In the genomic region with DNA sequence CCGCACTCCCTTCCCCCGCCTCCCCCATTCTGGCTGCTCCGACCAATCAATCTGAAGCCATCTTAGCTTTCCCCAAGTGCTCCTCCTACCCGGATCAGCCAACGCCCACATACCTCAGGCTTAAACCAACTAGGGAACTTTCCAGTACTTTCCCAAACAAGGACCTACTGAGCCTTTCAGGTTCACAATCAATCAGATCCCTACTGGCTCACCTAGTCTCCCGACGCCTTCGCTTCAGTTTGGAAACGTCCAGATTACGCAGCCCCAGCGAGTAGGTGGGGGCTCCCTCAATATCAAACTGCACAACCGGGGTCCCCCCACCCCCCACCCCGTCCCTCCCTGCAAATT, we compare ENCODE assay signal across 8 cellular contexts. TPM values are rescaled to one million over a fixed set of nuclear protein-coding genes. Genes with fewer than 3 reads are reported as not detected.
DNase-seq lines count a peak whose midpoint lies in the region; ATAC-seq and TF ChIP-seq lines count a peak whose summit lies in the region.

No MANE protein-coding gene starts in this region.

- no peaks in the 10 kb centered on the region for H3K9me3 Mint-ChIP-seq in activated naive CD4-positive, alpha-beta T cell treated with anti-CD3 and anti-CD28 coated beads, Interleukin-2, amount 50 U/mL, for 24 hours
- H3K9me3 Mint-ChIP-seq in naive thymus-derived CD4-positive, alpha-beta T cell: no peaks in the 10 kb centered on the region

- peak; percentile 52 for ATAC-seq in foreskin keratinocyte
- peak; percentile 71 for ATAC-seq in naive thymus-derived CD4-positive, alpha-beta T cell

- no peak overlapping the region for H3K9ac ChIP-seq in Karpas-422 (ENCODE audit: low read length)

- POLR2A ChIA-PET in naive thymus-derived CD4-positive, alpha-beta T cell (lab: Charles Lee): interaction anchor here (0.6 to 3.0 kb wide), 16 partner anchors 8 to 234 kb away, joined by 3 to 24 read pairs (median 6); a partner anchor contains a TSS

- H3K9me2 ChIP-seq in Karpas-422 (replicated peaks; ENCODE audit: insufficient read depth, low read length): no peaks in the 10 kb centered on the region

- peaks cover 36% of the 10 kb centered on the region for H3K4me1 Mint-ChIP-seq in activated naive CD4-positive, alpha-beta T cell treated with anti-CD3 and anti-CD28 coated beads, Interleukin-2, amount 50 U/mL, for 24 hours
- H3K4me1 Mint-ChIP-seq in naive thymus-derived CD4-positive, alpha-beta T cell: peaks cover 7 to 43% (median 38%) of the 10 kb centered on the region in 7 donors

- peaks cover 3% of the 10 kb centered on the region for H3K36me3 Mint-ChIP-seq in activated naive CD4-positive, alpha-beta T cell treated with anti-CD3 and anti-CD28 coated beads, Interleukin-2, amount 50 U/mL, for 24 hours
- peaks cover 4 to 20% (median 5%) of the 10 kb centered on the region in 5 donors for H3K36me3 Mint-ChIP-seq in naive thymus-derived CD4-positive, alpha-beta T cell

- no peaks in the 10 kb centered on the region for H4K20me1 ChIP-seq in Karpas-422 (ENCODE audit: insufficient read depth, low read depth, low read length)

- peak overlapping the region; percentile 87 for H3K4me3 Mint-ChIP-seq in activated naive CD4-positive, alpha-beta T cell treated with anti-CD3 and anti-CD28 coated beads, Interleukin-2, amount 50 U/mL, for 24 hours
- H3K4me3 Mint-ChIP-seq in naive thymus-derived CD4-positive, alpha-beta T cell: peak overlapping the region; percentile 85 to 96 (median 94)

- no peaks in the 10 kb centered on the region for H3K9me3 ChIP-seq in naive thymus-derived CD4-positive, alpha-beta T cell (ENCODE audit: control insufficient read depth in 2 of 3, low read length in 3 of 3)
- H3K9me3 ChIP-seq in Karpas-422 (ENCODE audit: low read length): no peaks in the 10 kb centered on the region

- CTCF ChIA-PET in naive thymus-derived CD4-positive, alpha-beta T cell (lab: Charles Lee): interaction anchor here (1.0 to 1.6 kb wide), 4 partner anchors 13 to 133 kb away, joined by 3 to 5 read pairs (median 4); a partner anchor contains a TSS

- no peak overlapping the region for H3K4me2 ChIP-seq in Karpas-422 (ENCODE audit: low read depth, low read length, poor library complexity, severe bottlenecking)

- no peak for TF ChIP-seq RAD21 in Ishikawa (IDR thresholded peaks at IDR 0.05; ENCODE audit: low read depth)

- H3K27me3 ChIP-seq in foreskin keratinocyte (no peaks in the 10 kb centered on the region), Karpas-422 (ENCODE audit: low read length) (no peaks in the 10 kb centered on the region)
- no peaks in the 10 kb centered on the region for H3K27me3 ChIP-seq in naive thymus-derived CD4-positive, alpha-beta T cell (ENCODE audit: control insufficient read depth in 2 of 2, insufficient read depth in 2 of 2, low read length in 2 of 2)

- H3K36me3 ChIP-seq in naive thymus-derived CD4-positive, alpha-beta T cell (ENCODE audit: control insufficient read depth in 2 of 3, insufficient read depth in 3 of 3, low read length in 3 of 3): peaks cover 0 to 22% (median 0%) of the 10 kb centered on the region in 3 experiments
- no peaks in the 10 kb centered on the region for H3K36me3 ChIP-seq in Karpas-422 (ENCODE audit: insufficient read depth, low read length)

- H3K4me1 ChIP-seq in foreskin keratinocyte (peaks cover 14% of the 10 kb centered on the region), Karpas-422 (ENCODE audit: low read length) (no peaks in the 10 kb centered on the region)
- peaks cover 17 to 27% of the 10 kb centered on the region in 2 donors for H3K4me1 ChIP-seq in naive thymus-derived CD4-positive, alpha-beta T cell (ENCODE audit: control insufficient read depth in 2 of 2, insufficient read depth in 2 of 2, low read length in 2 of 2)

- H2AFZ ChIP-seq in Karpas-422 (ENCODE audit: low read length): no peak overlapping the region

- peak overlapping the region; percentile 73 for H3K27ac Mint-ChIP-seq in activated naive CD4-positive, alpha-beta T cell treated with anti-CD3 and anti-CD28 coated beads, Interleukin-2, amount 50 U/mL, for 24 hours
- H3K27ac Mint-ChIP-seq in naive thymus-derived CD4-positive, alpha-beta T cell: peak overlapping the region; percentile 86 to 93 (median 90)

- H3K4me3 ChIP-seq in naive thymus-derived CD4-positive, alpha-beta T cell (ENCODE audit: low read length): peak overlapping the region; percentile 68
- no peak overlapping the region for H3K4me3 ChIP-seq in Karpas-422 (ENCODE audit: low read length)

- TF ChIP-seq CTCF in foreskin keratinocyte (conservative IDR thresholded peaks at IDR 0.05): no peak

- peak; percentile 99 for DNase-seq in EH (ENCODE audit: low read depth)
- DNase-seq in SHP77 (lab: John Stamatoyannopoulos, UW): peak; percentile 93 to 94
- DNase-seq in foreskin keratinocyte: peak; percentile 96 to 98
- peak in 6 of 9 donors; percentile 41 to 75 (median 56) for DNase-seq in naive thymus-derived CD4-positive, alpha-beta T cell
- DNase-seq in superior temporal gyrus (ENCODE audit: extremely low spot score): peak; percentile 96
- DNase-seq in Karpas-422: no peak

- H3K79me2 ChIP-seq in Karpas-422 (ENCODE audit: low read length): no peaks in the 10 kb centered on the region

- intact Hi-C loops in naive thymus-derived CD4-positive, alpha-beta T cell (cut with micrococcal nuclease): loop anchor here (2.0 kb wide), 4 partner anchors 18 to 76 kb away; a partner anchor contains a TSS

- no peak for TF ChIP-seq EP300 in Ishikawa (IDR thresholded peaks at IDR 0.05; ENCODE audit: borderline replicate concordance)

- H3K27ac ChIP-seq in foreskin keratinocyte (peak overlapping the region; percentile 56), Karpas-422 (ENCODE audit: low read length) (no peak overlapping the region)
- peak overlapping the region; percentile 78 for H3K27ac ChIP-seq in naive thymus-derived CD4-positive, alpha-beta T cell (ENCODE audit: low read depth, low read length)

- H3K27me3 Mint-ChIP-seq in activated naive CD4-positive, alpha-beta T cell treated with anti-CD3 and anti-CD28 coated beads, Interleukin-2, amount 50 U/mL, for 24 hours: no peaks in the 10 kb centered on the region
- H3K27me3 Mint-ChIP-seq in naive thymus-derived CD4-positive, alpha-beta T cell: no peaks in the 10 kb centered on the region

TF ChIP-seq in Ishikawa, 13 proteins besides CTCF, POLR2A, EP300 and RAD21:
- TF ChIP-seq, protein P1, sequence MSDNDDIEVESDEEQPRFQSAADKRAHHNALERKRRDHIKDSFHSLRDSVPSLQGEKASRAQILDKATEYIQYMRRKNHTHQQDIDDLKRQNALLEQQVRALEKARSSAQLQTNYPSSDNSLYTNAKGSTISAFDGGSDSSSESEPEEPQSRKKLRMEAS (IDR thresholded peaks at IDR 0.05): peak; percentile 74; the same call in 1 of the 2 replicates
- no peak for TF ChIP-seq TAF1 (IDR thresholded peaks at IDR 0.05; ENCODE audit: low read depth)

RNA-seq across cellular contexts. Expression of a gene that starts 0.4 kb away (rescaled TPM):
- total RNA-seq in foreskin keratinocyte: 0.46 and 0.58 TPM in 2 replicates
- 0.30 and 0.57 TPM in 2 replicates for polyA plus RNA-seq in foreskin keratinocyte
- 1 to 10 TPM; 3.3 to 5.5 (median 4.7) TPM for total RNA-seq in naive thymus-derived CD4-positive, alpha-beta T cell
- polyA plus RNA-seq in naive thymus-derived CD4-positive, alpha-beta T cell: 1 to 10 TPM; 2.3 to 3.6 TPM
- total RNA-seq in Karpas-422 (2014; rRNA removed; shearing (Covaris generic); ENCODE audit: low replicate concordance): 0.72 TPM in 1 of 2 replicates, not detected in the other

RNA-seq across cellular contexts. Expression of a gene that starts 0.7 kb away (rescaled TPM):
- 128 and 194 TPM in 2 replicates for total RNA-seq in foreskin keratinocyte
- 108 and 166 TPM in 2 replicates for polyA plus RNA-seq in foreskin keratinocyte
- total RNA-seq in naive thymus-derived CD4-positive, alpha-beta T cell: 100 to 1,000 TPM in 1 of 5 experiments, 10 to 100 TPM in 3, 1 to 10 TPM in 1; 6.7 to 125 (median 30.3) TPM
- 10 to 100 TPM; 26.0 to 52.5 TPM for polyA plus RNA-seq in naive thymus-derived CD4-positive, alpha-beta T cell
- 0.32 TPM in 1 of 2 replicates, not detected in the other for total RNA-seq in Karpas-422 (2014; rRNA removed; shearing (Covaris generic); ENCODE audit: low replicate concordance)

RNA-seq across cellular contexts. Expression of a gene that starts 7.9 kb away (rescaled TPM):
- 107 and 115 TPM in 2 replicates for total RNA-seq in foreskin keratinocyte
- 139 and 152 TPM in 2 replicates for polyA plus RNA-seq in foreskin keratinocyte
- 10 to 100 TPM; 22.9 to 94.5 (median 29.2) TPM for total RNA-seq in naive thymus-derived CD4-positive, alpha-beta T cell
- 10 to 100 TPM; 58.9 to 67.9 TPM for polyA plus RNA-seq in naive thymus-derived CD4-positive, alpha-beta T cell
- total RNA-seq in Karpas-422 (2014; rRNA removed; shearing (Covaris generic); ENCODE audit: low replicate concordance): 44.9 and 57.4 TPM in 2 replicates

RNA-seq across cellular contexts. Expression of a gene that starts 12.9 kb away (rescaled TPM):
- 102 and 117 TPM in 2 replicates for total RNA-seq in foreskin keratinocyte
- 54.9 and 76.7 TPM in 2 replicates for polyA plus RNA-seq in foreskin keratinocyte
- 10 to 100 TPM in 4 of 5 experiments, 1 to 10 TPM in 1; 8.6 to 68.9 (median 28.9) TPM for total RNA-seq in naive thymus-derived CD4-positive, alpha-beta T cell
- polyA plus RNA-seq in naive thymus-derived CD4-positive, alpha-beta T cell: 1 to 10 TPM; 2.8 to 3.6 TPM
- 78.6 and 143 TPM in 2 replicates for total RNA-seq in Karpas-422 (2014; rRNA removed; shearing (Covaris generic); ENCODE audit: low replicate concordance)

RNA-seq across cellular contexts. Expression of a gene that starts 19.1 kb away (rescaled TPM):
- 127 and 141 TPM in 2 replicates for total RNA-seq in foreskin keratinocyte
- 91.6 and 96.7 TPM in 2 replicates for polyA plus RNA-seq in foreskin keratinocyte
- total RNA-seq in naive thymus-derived CD4-positive, alpha-beta T cell: 10 to 100 TPM; 34.3 to 84.2 (median 53.2) TPM
- 10 to 100 TPM; 32.2 to 44.8 TPM for polyA plus RNA-seq in naive thymus-derived CD4-positive, alpha-beta T cell
- total RNA-seq in Karpas-422 (2014; rRNA removed; shearing (Covaris generic); ENCODE audit: low replicate concordance): 38.0 and 43.0 TPM in 2 replicates
